In the genomic region with DNA sequence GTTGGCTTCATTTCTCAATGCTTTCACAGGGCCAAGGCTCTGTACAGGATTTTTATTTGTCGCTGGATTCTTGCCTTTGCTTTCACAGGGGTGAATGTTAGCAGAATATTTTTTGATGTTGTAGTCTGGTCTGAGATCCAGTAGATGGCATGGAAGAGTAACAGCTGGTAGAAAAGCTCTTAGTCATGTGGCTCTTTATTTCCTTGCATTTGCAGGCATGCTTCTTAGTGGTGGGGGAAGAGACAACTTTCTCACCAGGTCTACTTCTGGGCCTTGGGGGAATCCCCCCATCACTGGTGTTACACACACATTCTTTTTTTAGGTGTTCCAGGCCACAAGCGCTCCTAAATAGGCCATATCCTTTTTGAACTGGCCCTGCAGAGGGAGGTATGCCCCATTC, we compare ENCODE assay signal across 8 cellular contexts. TPM values are rescaled to one million over a fixed set of nuclear protein-coding genes. Genes with fewer than 3 reads are reported as not detected.
DNase-seq lines count a peak whose midpoint lies in the region; ATAC-seq and TF ChIP-seq lines count a peak whose summit lies in the region.

No MANE protein-coding gene starts in this region.

- H3K9me3 Mint-ChIP-seq in activated CD8-positive, alpha-beta T cell treated with anti-CD3 and anti-CD28 coated beads for 36 hours = no peaks in the 10 kb centered on the region
- no peaks in the 10 kb centered on the region for H3K9me3 Mint-ChIP-seq in activated CD8-positive, alpha-beta T cell treated with anti-CD3 and anti-CD28 coated beads, Interleukin-2, amount 10 ng/mL, durations not matched to agents 7 days and 5 days (ENCODE audit: insufficient read depth)
- H3K9me3 Mint-ChIP-seq in CD14-positive monocyte = peaks cover 1 to 13% (median 6%) of the 10 kb centered on the region in 7 donors

- no peaks in the 10 kb centered on the region for H3K4me1 Mint-ChIP-seq in activated CD8-positive, alpha-beta T cell treated with anti-CD3 and anti-CD28 coated beads for 36 hours (ENCODE audit: low read depth)
- no peaks in the 10 kb centered on the region for H3K4me1 Mint-ChIP-seq in activated CD8-positive, alpha-beta T cell treated with anti-CD3 and anti-CD28 coated beads, Interleukin-2, amount 10 ng/mL, durations not matched to agents 7 days and 5 days (ENCODE audit: low read depth)
- no peaks in the 10 kb centered on the region for H3K4me1 Mint-ChIP-seq in CD14-positive monocyte

- peak; percentile 67 for ATAC-seq in activated CD8-positive, alpha-beta T cell treated with anti-CD3 and anti-CD28 coated beads for 36 hours
- no peak for ATAC-seq in activated CD8-positive, alpha-beta T cell treated with anti-CD3 and anti-CD28 coated beads, Interleukin-2, amount 10 ng/mL, durations not matched to agents 7 days and 5 days
- ATAC-seq in HG03460 (IDR thresholded peaks at IDR 0.05; ENCODE audit: unreplicated experiment) = peak; percentile 59

- H3K4me3 ChIP-seq in astrocyte of the spinal cord (ENCODE audit: low read depth, low read length) (no peak overlapping the region), skeletal muscle cell (ENCODE audit: low read depth, low read length) (no peak overlapping the region), uterus (no peak overlapping the region)

- no peak overlapping the region for H3K4me3 Mint-ChIP-seq in activated CD8-positive, alpha-beta T cell treated with anti-CD3 and anti-CD28 coated beads for 36 hours
- H3K4me3 Mint-ChIP-seq in activated CD8-positive, alpha-beta T cell treated with anti-CD3 and anti-CD28 coated beads, Interleukin-2, amount 10 ng/mL, durations not matched to agents 7 days and 5 days = no peak overlapping the region
- H3K4me3 Mint-ChIP-seq in CD14-positive monocyte = no peak overlapping the region

- H3K27me3 ChIP-seq in uterus = no peaks in the 10 kb centered on the region

- no peak for DNase-seq in activated CD8-positive, alpha-beta T cell treated with anti-CD3 and anti-CD28 coated beads for 36 hours
- DNase-seq in activated CD8-positive, alpha-beta T cell treated with anti-CD3 and anti-CD28 coated beads, Interleukin-2, amount 10 ng/mL, durations not matched to agents 7 days and 5 days = no peak
- DNase-seq in astrocyte of the spinal cord (ENCODE audit: low read depth, low spot score) (peak; percentile 47), skeletal muscle cell (ENCODE audit: low read depth) (peak; percentile 23), uterus (no peak), globus pallidus (ENCODE audit: low spot score) (no peak), CD14-positive monocyte (ENCODE audit: low spot score) (no peak)

- H3K4me1 ChIP-seq in uterus = no peaks in the 10 kb centered on the region

- no peak overlapping the region for H3K27ac ChIP-seq in uterus

- H3K27me3 Mint-ChIP-seq in activated CD8-positive, alpha-beta T cell treated with anti-CD3 and anti-CD28 coated beads for 36 hours = no peaks in the 10 kb centered on the region
- no peaks in the 10 kb centered on the region for H3K27me3 Mint-ChIP-seq in activated CD8-positive, alpha-beta T cell treated with anti-CD3 and anti-CD28 coated beads, Interleukin-2, amount 10 ng/mL, durations not matched to agents 7 days and 5 days (ENCODE audit: low read depth)
- peaks cover 0 to 2% (median 2%) of the 10 kb centered on the region in 3 donors for H3K27me3 Mint-ChIP-seq in CD14-positive monocyte (ENCODE audit: low read depth in 3 of 3)

- no peaks in the 10 kb centered on the region for H3K36me3 ChIP-seq in uterus

- intact Hi-C loops in activated CD8-positive, alpha-beta T cell treated with anti-CD3 and anti-CD28 coated beads for 36 hours (cut with micrococcal nuclease) = no loop called here
- intact Hi-C loops in uterus (cut with DNase I; ENCODE audit: low total_unique reads) (no loop called here), CD14-positive monocyte (cut with micrococcal nuclease) (no loop called here)

- in situ Hi-C loops in astrocyte of the spinal cord (cut with HindIII; ENCODE audit: low sequenced_read_pairs) = no loop called here

- no peaks in the 10 kb centered on the region for H3K9me3 ChIP-seq in uterus

- CTCF ChIA-PET in activated CD8-positive, alpha-beta T cell treated with anti-CD3 and anti-CD28 coated beads for 36 hours (lab: Charles Lee) = no interaction called here
- CTCF ChIA-PET in activated CD8-positive, alpha-beta T cell treated with anti-CD3 and anti-CD28 coated beads, Interleukin-2, amount 10 ng/mL, durations not matched to agents 7 days and 5 days (lab: Charles Lee) = no interaction called here

- no peak for TF ChIP-seq CTCF in activated CD8-positive, alpha-beta T cell treated with anti-CD3 and anti-CD28 coated beads for 36 hours (IDR thresholded peaks at IDR 0.05)
- TF ChIP-seq CTCF in astrocyte of the spinal cord (IDR thresholded peaks at IDR 0.05; ENCODE audit: low read depth, low read length) (peak; percentile 67), uterus (IDR thresholded peaks at IDR 0.05) (no peak), CD14-positive monocyte (IDR thresholded peaks at IDR 0.05) (no peak)

- no peaks in the 10 kb centered on the region for H3K36me3 Mint-ChIP-seq in activated CD8-positive, alpha-beta T cell treated with anti-CD3 and anti-CD28 coated beads for 36 hours (ENCODE audit: low read depth)
- no peaks in the 10 kb centered on the region for H3K36me3 Mint-ChIP-seq in activated CD8-positive, alpha-beta T cell treated with anti-CD3 and anti-CD28 coated beads, Interleukin-2, amount 10 ng/mL, durations not matched to agents 7 days and 5 days (ENCODE audit: low read depth)
- no peaks in the 10 kb centered on the region for H3K36me3 Mint-ChIP-seq in CD14-positive monocyte

- POLR2A ChIA-PET in activated CD8-positive, alpha-beta T cell treated with anti-CD3 and anti-CD28 coated beads for 36 hours (lab: Charles Lee) = no interaction called here
- POLR2A ChIA-PET in activated CD8-positive, alpha-beta T cell treated with anti-CD3 and anti-CD28 coated beads, Interleukin-2, amount 10 ng/mL, durations not matched to agents 7 days and 5 days (lab: Charles Lee) = no interaction called here

- TF ChIP-seq POLR2A in uterus (IDR thresholded peaks at IDR 0.05) = no peak

- H3K27ac Mint-ChIP-seq in activated CD8-positive, alpha-beta T cell treated with anti-CD3 and anti-CD28 coated beads for 36 hours = no peak overlapping the region
- no peak overlapping the region for H3K27ac Mint-ChIP-seq in activated CD8-positive, alpha-beta T cell treated with anti-CD3 and anti-CD28 coated beads, Interleukin-2, amount 10 ng/mL, durations not matched to agents 7 days and 5 days
- H3K27ac Mint-ChIP-seq in CD14-positive monocyte = no peak overlapping the region

RNA-seq across cellular contexts. Expression of a gene that starts 58.2 kb away (rescaled TPM):
- total RNA-seq in activated CD8-positive, alpha-beta T cell treated with anti-CD3 and anti-CD28 coated beads for 36 hours = not detected
- not detected for total RNA-seq in activated CD8-positive, alpha-beta T cell treated with anti-CD3 and anti-CD28 coated beads, Interleukin-2, amount 10 ng/mL, durations not matched to agents 7 days and 5 days
- 10 to 100 TPM in 1 of 4 donors, 1 to 10 TPM in 1, not detected in 2; 1.5 to 25.0 TPM for total RNA-seq in uterus
- not detected for polyA plus RNA-seq in CD14-positive monocyte

Comparison
In these comparisons a context has a peak if more than half of its experiments do, and no peak if none do; other contexts are left out.
1. DNase-seq: peak in astrocyte of the spinal cord (single experiment) and skeletal muscle cell (single experiment); none in activated CD8-positive, alpha-beta T cell treated with anti-CD3 and anti-CD28 coated beads for 36 hours (single experiment), activated CD8-positive, alpha-beta T cell treated with anti-CD3 and anti-CD28 coated beads, Interleukin-2, amount 10 ng/mL, durations not matched to agents 7 days and 5 days (single experiment), uterus (0 of 2), globus pallidus (single experiment) and CD14-positive monocyte (single experiment).